Comparison of ENCODE assay signal across 24 cellular contexts in genomic region chr2:37276291-37276690, GRCh38. TPM values are rescaled to one million over a fixed set of nuclear protein-coding genes. Genes with fewer than 3 reads are reported as not detected.
DNase-seq lines count a peak whose midpoint lies in the region; ATAC-seq, FAIRE-seq and TF ChIP-seq lines count a peak whose summit lies in the region.
"Had no signal": no experiment of that assay in that cellular context is flagged by ENCODE, and none has a peak within 500 bp of the region (broad histone marks: within the 10 kb centered on the region; RNA-seq: fewer than 3 reads in every experiment).

No MANE protein-coding gene starts in this region.

- no peak overlapping the region for H3K27ac ChIP-seq in pancreas
- H3K27ac ChIP-seq: 22Rv1; A549; BLaER1 treated with 17β-estradiol and CSF1 and Interleukin-3, amounts not matched to agents 10 nM and 100 nM; C4-2B had no signal

- H3K27me3 ChIP-seq in pancreas, result no peaks in the 10 kb centered on the region
- H3K27me3 ChIP-seq: BLaER1 treated with 17β-estradiol and CSF1 and Interleukin-3, amounts not matched to agents 10 nM and 100 nM had no signal

- DNase-seq in choroid plexus epithelial cell (ENCODE audit: low read depth), result peak; percentile 31
- peak; percentile 15 for DNase-seq in iris pigment epithelial cell (ENCODE audit: low read depth)
- no peak for DNase-seq in pancreas
- no peak for DNase-seq in NCI-H510A treated with DMSO at 0.1 percent for 48 hours (lab: John Stamatoyannopoulos, UW)
- no peak for DNase-seq in T1000 (lab: John Stamatoyannopoulos, UW)
- DNase-seq: AML-193; Caco-2; Calu3; CD4-positive, alpha-beta T cell; CD8-positive, alpha-beta T cell; DMS153; DMS53; DMS79; DND-41; EL; GDM1 had no signal

- FAIRE-seq in pancreas (lab: Jason Lieb, UNC), result peak; percentile 5
- FAIRE-seq: A549, D721Med, GM12878, GM12892, GM18507 had no signal

- H3K4me1 ChIP-seq in pancreas, result no peaks in the 10 kb centered on the region
- H3K4me1 ChIP-seq: A549; BLaER1 treated with 17β-estradiol and CSF1 and Interleukin-3, amounts not matched to agents 10 nM and 100 nM; Caco-2 had no signal

- 72 to 76% methylated on average over 2 of the region's 2 CpGs for whole genome bisulfite sequencing in pancreas, 2 donors

- H3K4me3 ChIP-seq in choroid plexus epithelial cell (ENCODE audit: low read depth, low read length) (no peak overlapping the region), pancreas (no peak overlapping the region)
- H3K4me3 ChIP-seq: A549; BLaER1 treated with 17β-estradiol and CSF1 and Interleukin-3, amounts not matched to agents 10 nM and 100 nM; GM12878 had no signal

- no peaks in the 10 kb centered on the region for H3K9me3 ChIP-seq in pancreas
- H3K9me3 ChIP-seq: A549; BLaER1 treated with 17β-estradiol and CSF1 and Interleukin-3, amounts not matched to agents 10 nM and 100 nM; Caco-2 had no signal

- no peak for ATAC-seq in pancreas
- ATAC-seq: A549; CD8-positive, alpha-beta T cell; GM12878 had no signal

- TF ChIP-seq CTCF in choroid plexus epithelial cell (conservative IDR thresholded peaks at IDR 0.05; ENCODE audit: low read depth, low read length) (no peak), pancreas (IDR thresholded peaks at IDR 0.05) (no peak)

- intact Hi-C loops in pancreas (cut with DNase I), result no loop called here

- peaks cover 0 to 4% (median 3%) of the 10 kb centered on the region in 3 donors for H3K36me3 ChIP-seq in pancreas

RNA-seq across cellular contexts. Expression of gene NDUFAF7, which starts 44.8 kb away (rescaled TPM):
- 1 to 10 TPM; 4.7 to 8.0 (median 6.9) TPM for total RNA-seq in pancreas
- 10 to 100 TPM in 1 of 2 donors, 1 to 10 TPM in 1; 8.0 to 20.0 TPM for polyA plus RNA-seq in pancreas

RNA-seq across cellular contexts. Expression of gene CEBPZ, which starts 44.9 kb away (rescaled TPM):
- 10 to 100 TPM; 20.6 to 31.2 (median 25.7) TPM for total RNA-seq in pancreas
- polyA plus RNA-seq in pancreas, result 10 to 100 TPM; 30.8 to 41.4 TPM

RNA-seq across cellular contexts. Expression of gene PRKD3, which starts 48.3 kb away (rescaled TPM):
- total RNA-seq in pancreas, result 10 to 100 TPM in 3 of 6 donors, 1 to 10 TPM in 3; 6.7 to 17.2 (median 9.2) TPM
- polyA plus RNA-seq in pancreas, result 1 to 10 TPM; 4.1 to 5.5 TPM

Comparison
In these comparisons a context has a peak if more than half of its experiments do, and no peak if none do; other contexts are left out.
1. DNase-seq: peak in choroid plexus epithelial cell (single experiment) and iris pigment epithelial cell (single experiment); none in pancreas (0 of 6), NCI-H510A treated with DMSO at 0.1 percent for 48 hours (single experiment) and T1000 (single experiment).